In genomic region chr2:95058989-95059601, GRCh38 we compare ENCODE assay signal across 1 cellular context.
TF ChIP-seq lines count a peak whose summit lies in the region.

No MANE protein-coding gene starts in this region.

TF ChIP-seq in GM23338, 12 proteins besides CTCF, POLR2A, EP300 and RAD21 (continued from another document):
- TF ChIP-seq REST (IDR thresholded peaks at IDR 0.05; ENCODE audit: unreplicated experiment) (no peak), ZNF114 (CRISPR knock-in tag; IDR thresholded peaks at IDR 0.05) (no peak), EZH2 (IDR thresholded peaks at IDR 0.05; ENCODE audit: low read depth, unreplicated experiment) (no peak), STAT1 (IDR thresholded peaks at IDR 0.05; ENCODE audit: unreplicated experiment) (no peak), EZH2phosphoT487 (IDR thresholded peaks at IDR 0.05; ENCODE audit: unreplicated experiment) (no peak), JUNB (IDR thresholded peaks at IDR 0.05; ENCODE audit: unreplicated experiment) (no peak), CREB1 (CRISPR knock-in tag; IDR thresholded peaks at IDR 0.05; ENCODE audit: low read depth) (no peak)
- TF ChIP-seq, protein P1, sequence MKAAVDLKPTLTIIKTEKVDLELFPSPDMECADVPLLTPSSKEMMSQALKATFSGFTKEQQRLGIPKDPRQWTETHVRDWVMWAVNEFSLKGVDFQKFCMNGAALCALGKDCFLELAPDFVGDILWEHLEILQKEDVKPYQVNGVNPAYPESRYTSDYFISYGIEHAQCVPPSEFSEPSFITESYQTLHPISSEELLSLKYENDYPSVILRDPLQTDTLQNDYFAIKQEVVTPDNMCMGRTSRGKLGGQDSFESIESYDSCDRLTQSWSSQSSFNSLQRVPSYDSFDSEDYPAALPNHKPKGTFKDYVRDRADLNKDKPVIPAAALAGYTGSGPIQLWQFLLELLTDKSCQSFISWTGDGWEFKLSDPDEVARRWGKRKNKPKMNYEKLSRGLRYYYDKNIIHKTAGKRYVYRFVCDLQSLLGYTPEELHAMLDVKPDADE (IDR thresholded peaks at IDR 0.05) = no peak
- TF ChIP-seq, protein P2, sequence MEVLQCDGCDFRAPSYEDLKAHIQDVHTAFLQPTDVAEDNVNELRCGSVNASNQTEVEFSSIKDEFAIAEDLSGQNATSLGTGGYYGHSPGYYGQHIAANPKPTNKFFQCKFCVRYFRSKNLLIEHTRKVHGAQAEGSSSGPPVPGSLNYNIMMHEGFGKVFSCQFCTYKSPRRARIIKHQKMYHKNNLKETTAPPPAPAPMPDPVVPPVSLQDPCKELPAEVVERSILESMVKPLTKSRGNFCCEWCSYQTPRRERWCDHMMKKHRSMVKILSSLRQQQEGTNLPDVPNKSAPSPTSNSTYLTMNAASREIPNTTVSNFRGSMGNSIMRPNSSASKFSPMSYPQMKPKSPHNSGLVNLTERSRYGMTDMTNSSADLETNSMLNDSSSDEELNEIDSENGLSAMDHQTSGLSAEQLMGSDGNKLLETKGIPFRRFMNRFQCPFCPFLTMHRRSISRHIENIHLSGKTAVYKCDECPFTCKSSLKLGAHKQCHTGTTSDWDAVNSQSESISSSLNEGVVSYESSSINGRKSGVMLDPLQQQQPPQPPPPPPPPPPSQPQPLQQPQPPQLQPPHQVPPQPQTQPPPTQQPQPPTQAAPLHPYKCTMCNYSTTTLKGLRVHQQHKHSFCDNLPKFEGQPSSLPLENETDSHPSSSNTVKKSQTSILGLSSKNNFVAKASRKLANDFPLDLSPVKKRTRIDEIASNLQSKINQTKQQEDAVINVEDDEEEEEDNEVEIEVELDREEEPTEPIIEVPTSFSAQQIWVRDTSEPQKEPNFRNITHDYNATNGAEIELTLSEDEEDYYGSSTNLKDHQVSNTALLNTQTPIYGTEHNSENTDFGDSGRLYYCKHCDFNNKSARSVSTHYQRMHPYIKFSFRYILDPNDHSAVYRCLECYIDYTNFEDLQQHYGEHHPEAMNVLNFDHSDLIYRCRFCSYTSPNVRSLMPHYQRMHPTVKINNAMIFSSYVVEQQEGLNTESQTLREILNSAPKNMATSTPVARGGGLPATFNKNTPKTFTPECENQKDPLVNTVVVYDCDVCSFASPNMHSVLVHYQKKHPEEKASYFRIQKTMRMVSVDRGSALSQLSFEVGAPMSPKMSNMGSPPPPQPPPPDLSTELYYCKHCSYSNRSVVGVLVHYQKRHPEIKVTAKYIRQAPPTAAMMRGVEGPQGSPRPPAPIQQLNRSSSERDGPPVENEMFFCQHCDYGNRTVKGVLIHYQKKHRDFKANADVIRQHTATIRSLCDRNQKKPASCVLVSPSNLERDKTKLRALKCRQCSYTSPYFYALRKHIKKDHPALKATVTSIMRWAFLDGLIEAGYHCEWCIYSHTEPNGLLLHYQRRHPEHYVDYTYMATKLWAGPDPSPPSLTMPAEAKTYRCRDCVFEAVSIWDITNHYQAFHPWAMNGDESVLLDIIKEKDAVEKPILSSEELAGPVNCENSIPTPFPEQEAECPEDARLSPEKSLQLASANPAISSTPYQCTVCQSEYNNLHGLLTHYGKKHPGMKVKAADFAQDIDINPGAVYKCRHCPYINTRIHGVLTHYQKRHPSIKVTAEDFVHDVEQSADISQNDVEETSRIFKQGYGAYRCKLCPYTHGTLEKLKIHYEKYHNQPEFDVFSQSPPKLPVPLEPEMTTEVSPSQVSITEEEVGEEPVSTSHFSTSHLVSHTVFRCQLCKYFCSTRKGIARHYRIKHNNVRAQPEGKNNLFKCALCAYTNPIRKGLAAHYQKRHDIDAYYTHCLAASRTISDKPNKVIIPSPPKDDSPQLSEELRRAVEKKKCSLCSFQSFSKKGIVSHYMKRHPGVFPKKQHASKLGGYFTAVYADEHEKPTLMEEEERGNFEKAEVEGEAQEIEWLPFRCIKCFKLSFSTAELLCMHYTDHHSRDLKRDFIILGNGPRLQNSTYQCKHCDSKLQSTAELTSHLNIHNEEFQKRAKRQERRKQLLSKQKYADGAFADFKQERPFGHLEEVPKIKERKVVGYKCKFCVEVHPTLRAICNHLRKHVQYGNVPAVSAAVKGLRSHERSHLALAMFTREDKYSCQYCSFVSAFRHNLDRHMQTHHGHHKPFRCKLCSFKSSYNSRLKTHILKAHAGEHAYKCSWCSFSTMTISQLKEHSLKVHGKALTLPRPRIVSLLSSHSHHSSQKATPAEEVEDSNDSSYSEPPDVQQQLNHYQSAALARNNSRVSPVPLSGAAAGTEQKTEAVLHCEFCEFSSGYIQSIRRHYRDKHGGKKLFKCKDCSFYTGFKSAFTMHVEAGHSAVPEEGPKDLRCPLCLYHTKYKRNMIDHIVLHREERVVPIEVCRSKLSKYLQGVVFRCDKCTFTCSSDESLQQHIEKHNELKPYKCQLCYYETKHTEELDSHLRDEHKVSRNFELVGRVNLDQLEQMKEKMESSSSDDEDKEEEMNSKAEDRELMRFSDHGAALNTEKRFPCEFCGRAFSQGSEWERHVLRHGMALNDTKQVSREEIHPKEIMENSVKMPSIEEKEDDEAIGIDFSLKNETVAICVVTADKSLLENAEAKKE (CRISPR knock-in tag; IDR thresholded peaks at IDR 0.05) = no peak
